12 cellular contexts compared by ENCODE assay signal in the genomic region with DNA sequence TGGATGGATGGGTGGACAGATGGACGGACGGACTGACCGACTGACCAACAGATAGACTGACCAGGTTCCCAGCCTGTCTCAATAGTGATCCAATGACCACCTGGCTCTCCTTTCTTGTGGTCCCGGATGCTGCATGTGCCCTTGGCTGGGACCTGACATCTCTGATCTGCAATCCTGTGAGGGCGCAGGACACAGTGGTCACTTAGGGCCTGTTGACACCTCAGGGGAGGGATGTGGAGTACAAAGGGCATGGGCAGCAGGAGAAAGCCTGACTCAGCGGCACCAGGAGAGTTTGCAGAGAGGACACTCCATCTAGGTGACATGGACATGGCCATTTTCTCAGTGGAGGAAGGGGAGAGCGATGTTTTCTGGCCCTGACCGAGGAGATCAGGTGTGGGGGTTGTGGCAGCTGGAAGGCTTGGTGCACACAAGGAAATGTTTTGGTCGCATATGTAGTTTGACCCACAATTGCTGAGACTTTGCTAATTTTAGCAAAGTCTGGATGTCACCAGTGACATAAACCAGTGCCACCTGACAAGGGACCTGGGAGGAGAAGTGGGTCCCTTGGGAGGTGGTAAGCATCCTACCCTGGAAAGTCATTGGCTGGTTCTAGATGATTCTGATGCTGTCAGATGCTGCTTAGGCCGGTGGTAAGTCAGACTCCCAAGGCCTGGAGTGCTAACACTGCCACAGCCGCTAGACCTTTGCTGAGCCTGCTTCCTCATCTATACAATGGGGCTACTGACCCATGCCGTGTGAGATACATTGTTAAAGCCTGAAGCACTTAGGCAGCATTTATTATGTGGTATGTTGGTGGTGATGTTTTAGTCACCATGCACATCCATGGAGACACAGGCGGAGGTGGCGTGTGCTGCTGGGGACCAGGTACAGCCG. TPM values are rescaled to one million over a fixed set of nuclear protein-coding genes. Genes with fewer than 3 reads are reported as not detected.
DNase-seq lines count a peak whose midpoint lies in the region; ATAC-seq and TF ChIP-seq lines count a peak whose summit lies in the region.
"Had no signal": no experiment of that assay in that cellular context is flagged by ENCODE, and none has a peak within 500 bp of the region (broad histone marks: within the 10 kb centered on the region; RNA-seq: fewer than 3 reads in every experiment).

No MANE protein-coding gene starts in this region.

- H3K9me3 Mint-ChIP-seq in CD4-positive, alpha-beta T cell = no peaks in the 10 kb centered on the region

- peaks cover 12 to 31% of the 10 kb centered on the region in 2 experiments for H3K4me1 ChIP-seq in neutrophil (ENCODE audit: control insufficient read depth in 1 of 2, insufficient read depth in 1 of 2, low read depth in 1 of 2, low read length in 1 of 2)

- POLR2A ChIA-PET in CD4-positive, alpha-beta T cell (lab: Charles Lee) = interaction anchor here (0.6 to 1.9 kb wide), 7 partner anchors 44 to 61 kb away, joined by 3 to 4 read pairs (median 4); no protein-coding TSS in a partner anchor

- no peak overlapping the region for H3K27ac ChIP-seq in CD4-positive, alpha-beta T cell (ENCODE audit: low read depth, low read length)
- H3K27ac ChIP-seq in KOPT-K1 (ENCODE audit: low read depth, low read length, poor library complexity, severe bottlenecking) (peak overlapping the region; percentile 24), caudate nucleus (ENCODE audit: low read depth, low read length) (peak overlapping the region; percentile 59), neutrophil (peak overlapping the region; percentile 15)
- H3K27ac ChIP-seq: epithelial cell of prostate, ovary, SK-N-MC, stomach had no signal

- DNase-seq in CD4-positive, alpha-beta T cell = no peak
- DNase-seq in caudate nucleus (lab: John Stamatoyannopoulos, UW) = no peak
- DNase-seq in activated CD8-positive, alpha-beta memory T cell treated with anti-CD3 and anti-CD28 coated beads, Interleukin-2, amount 50 U/mL, for 48 hours = no peak

- no peaks in the 10 kb centered on the region for H3K27me3 Mint-ChIP-seq in CD4-positive, alpha-beta T cell

- H3K27me3 ChIP-seq in CD4-positive, alpha-beta T cell (ENCODE audit: control insufficient read depth, insufficient read depth, low read length) = no peaks in the 10 kb centered on the region
- no peaks in the 10 kb centered on the region for H3K27me3 ChIP-seq in neutrophil
- H3K27me3 ChIP-seq: ovary, stomach had no signal

- H3K36me3 ChIP-seq in KOPT-K1 (ENCODE audit: insufficient read depth, low read length) (peaks cover 99% of the 10 kb centered on the region), neutrophil (peaks cover 86% of the 10 kb centered on the region)
- H3K36me3 ChIP-seq: ovary had no signal

- intact Hi-C loops in CD4-positive, alpha-beta T cell (cut with DNase I, micrococcal nuclease) = loop anchor here in 1 of 2 experiments (10.0 kb wide), 2 partner anchors 331 to 719 kb away; no protein-coding TSS in a partner anchor

- TF ChIP-seq CTCF in CD4-positive, alpha-beta T cell (IDR thresholded peaks at IDR 0.05) = no peak
- no peak for TF ChIP-seq CTCF in neutrophil (IDR thresholded peaks at IDR 0.05)

- H3K4me1 Mint-ChIP-seq in CD4-positive, alpha-beta T cell (ENCODE audit: low read depth) = peaks cover 49% of the 10 kb centered on the region

- H3K9me3 ChIP-seq in CD4-positive, alpha-beta T cell (ENCODE audit: control insufficient read depth, low read length) = no peaks in the 10 kb centered on the region
- H3K9me3 ChIP-seq in KOPT-K1 (ENCODE audit: insufficient read depth, low read length, poor library complexity, severe bottlenecking) (no peaks in the 10 kb centered on the region), neutrophil (no peaks in the 10 kb centered on the region)
- H3K9me3 ChIP-seq: ovary, stomach had no signal

- H3K27ac Mint-ChIP-seq in CD4-positive, alpha-beta T cell = peak overlapping the region; percentile 56

- no peak overlapping the region for H3K4me3 ChIP-seq in neutrophil (ENCODE audit: low read depth in 1 of 2, low read length in 1 of 2)
- H3K4me3 ChIP-seq: ovary, SK-N-MC, smooth muscle cell, stomach had no signal

- H3K4me3 Mint-ChIP-seq in CD4-positive, alpha-beta T cell = no peak overlapping the region

- no peak for ATAC-seq in CD4-positive, alpha-beta T cell (ENCODE audit: poor library complexity)
- ATAC-seq in GM18520 (IDR thresholded peaks at IDR 0.05; ENCODE audit: unreplicated experiment) = no peak
- ATAC-seq in HG03175 (IDR thresholded peaks at IDR 0.05; ENCODE audit: unreplicated experiment) = no peak

- peaks cover 42% of the 10 kb centered on the region for H3K36me3 Mint-ChIP-seq in CD4-positive, alpha-beta T cell (ENCODE audit: low read depth)

- CTCF ChIA-PET in CD4-positive, alpha-beta T cell (lab: Charles Lee) = interaction anchor here (0.7 to 2.3 kb wide), 17 partner anchors 9 to 295 kb away, joined by 3 to 168 read pairs (median 5); partner anchors contain the start of gene CD82

RNA-seq across cellular contexts. Expression of gene CD82, which starts 50.7 kb away (rescaled TPM):
- total RNA-seq in CD4-positive, alpha-beta T cell = 10 to 100 TPM; 33.8 to 37.3 TPM
